Comparison of ENCODE assay signal across 8 cellular contexts in genomic region chr2:12728221-12728777, GRCh38. TPM values are rescaled to one million over a fixed set of nuclear protein-coding genes. Genes with fewer than 3 reads are reported as not detected.
A peak's percentile ranks its signal among the peaks of the same experiment; 100 is the strongest.
DNase-seq lines count a peak whose midpoint lies in the region; ATAC-seq and TF ChIP-seq lines count a peak whose summit lies in the region.

No MANE protein-coding gene starts in this region.

- peaks cover 10% of the 10 kb centered on the region for H3K36me3 Mint-ChIP-seq in activated CD8-positive, alpha-beta T cell treated with anti-CD3 and anti-CD28 coated beads for 36 hours (ENCODE audit: low read depth)

- POLR2A ChIA-PET in activated CD8-positive, alpha-beta T cell treated with anti-CD3 and anti-CD28 coated beads for 36 hours (lab: Charles Lee) = interaction anchor here (0.6 to 0.9 kb wide), 3 partner anchors 11 to 899 kb away, joined by 3 read pairs; partner anchors contain the start of gene TRIB2
- POLR2A ChIA-PET in GM10248 (lab: Yijun Ruan, JAX) = no interaction called here

- no peak for TF ChIP-seq CTCF in activated CD8-positive, alpha-beta T cell treated with anti-CD3 and anti-CD28 coated beads for 36 hours (IDR thresholded peaks at IDR 0.05)
- TF ChIP-seq CTCF in GM10248 (IDR thresholded peaks at IDR 0.05; ENCODE audit: control extremely low read depth, extremely low read depth, low read depth, missing control alignments) = no peak

- H3K27me3 Mint-ChIP-seq in activated CD8-positive, alpha-beta T cell treated with anti-CD3 and anti-CD28 coated beads for 36 hours = no peaks in the 10 kb centered on the region

- DNase-seq in activated naive CD4-positive, alpha-beta T cell treated with Interleukin-2 at 50 U/mL for 16 hours = peak; percentile 35
- no peak for DNase-seq in activated naive CD4-positive, alpha-beta T cell treated with anti-CD3 and anti-CD28 coated beads, Interleukin-2, amount 50 U/mL, for 16 hours
- peak; percentile 86 for DNase-seq in activated CD8-positive, alpha-beta T cell treated with anti-CD3 and anti-CD28 coated beads for 36 hours
- peak; percentile 14 for DNase-seq in stimulated activated CD8-positive, alpha-beta memory T cell treated with anti-CD3 and anti-CD28 coated beads, Interleukin-12 subunit alpha, Interleukin-12 subunit beta, amount 100 ng/mL, for 1 hour (ENCODE audit: low read depth)
- DNase-seq in GM10248 (ENCODE audit: extremely low spot score) (no peak), OCI-M1 (lab: John Stamatoyannopoulos, UW) (no peak), NCI-H446 (lab: John Stamatoyannopoulos, UW) (no peak)

- peak overlapping the region; percentile 51 for H3K27ac Mint-ChIP-seq in activated CD8-positive, alpha-beta T cell treated with anti-CD3 and anti-CD28 coated beads for 36 hours

- CTCF ChIA-PET in activated CD8-positive, alpha-beta T cell treated with anti-CD3 and anti-CD28 coated beads for 36 hours (lab: Charles Lee) = interaction anchor here (1.4 to 3.8 kb wide), 5 partner anchors 12 to 899 kb away, joined by 3 to 28 read pairs (median 8); partner anchors contain the start of gene TRIB2
- CTCF ChIA-PET in GM10248 (lab: Yijun Ruan, JAX) = interaction anchor here (0.7 to 1.5 kb wide), 3 partner anchors 9 to 12 kb away, joined by 3 to 4 read pairs (median 4); no protein-coding TSS in a partner anchor

- no peaks in the 10 kb centered on the region for H3K9me3 Mint-ChIP-seq in activated CD8-positive, alpha-beta T cell treated with anti-CD3 and anti-CD28 coated beads for 36 hours

- ATAC-seq in HG03432 (IDR thresholded peaks at IDR 0.05; ENCODE audit: unreplicated experiment) = peak; percentile 91
- peak; percentile 92 for ATAC-seq in activated CD8-positive, alpha-beta T cell treated with anti-CD3 and anti-CD28 coated beads for 36 hours

- intact Hi-C loops in activated CD8-positive, alpha-beta T cell treated with anti-CD3 and anti-CD28 coated beads for 36 hours (cut with micrococcal nuclease) = no loop called here

- peaks cover 63% of the 10 kb centered on the region for H3K4me1 Mint-ChIP-seq in activated CD8-positive, alpha-beta T cell treated with anti-CD3 and anti-CD28 coated beads for 36 hours (ENCODE audit: low read depth)

- H3K4me3 Mint-ChIP-seq in activated CD8-positive, alpha-beta T cell treated with anti-CD3 and anti-CD28 coated beads for 36 hours = peak overlapping the region; percentile 43

RNA-seq across cellular contexts. Expression of gene TRIB2, which starts 11.6 kb away (rescaled TPM):
- 10 to 100 TPM in 1 of 2 experiments, 1 to 10 TPM in 1; 9.2 to 11.0 TPM for total RNA-seq in activated CD8-positive, alpha-beta T cell treated with anti-CD3 and anti-CD28 coated beads for 36 hours

Comparison
In these comparisons a context has a peak if more than half of its experiments do, and no peak if none do; other contexts are left out.
1. DNase-seq: peak in activated naive CD4-positive, alpha-beta T cell treated with Interleukin-2 at 50 U/mL for 16 hours (single experiment), activated CD8-positive, alpha-beta T cell treated with anti-CD3 and anti-CD28 coated beads for 36 hours (single experiment) and stimulated activated CD8-positive, alpha-beta memory T cell treated with anti-CD3 and anti-CD28 coated beads, Interleukin-12 subunit alpha, Interleukin-12 subunit beta, amount 100 ng/mL, for 1 hour (single experiment); none in activated naive CD4-positive, alpha-beta T cell treated with anti-CD3 and anti-CD28 coated beads, Interleukin-2, amount 50 U/mL, for 16 hours (single experiment), GM10248 (single experiment), OCI-M1 (single experiment) and NCI-H446 (0 of 2).